12 cellular contexts compared by ENCODE assay signal in the genomic region with DNA sequence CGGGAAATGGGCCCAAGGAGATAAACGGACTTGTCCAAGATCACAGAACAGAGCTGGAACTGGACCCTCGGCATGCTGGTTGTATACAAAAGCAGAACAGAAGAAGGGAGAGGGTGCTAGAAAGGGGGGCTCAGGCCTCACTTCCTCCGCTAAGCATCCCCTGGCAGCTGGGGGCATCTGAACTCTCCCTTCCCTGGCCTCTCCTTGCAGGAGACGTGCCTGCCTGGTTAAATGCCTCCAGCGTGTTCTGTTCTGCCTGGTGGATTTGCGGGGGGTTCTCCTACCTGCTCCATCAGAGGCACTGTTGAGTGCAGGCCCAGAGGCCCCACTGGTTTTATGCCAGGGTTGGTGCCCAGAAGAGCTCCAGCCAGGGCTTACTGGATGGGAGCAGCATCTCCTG.
DNase-seq lines count a peak whose midpoint lies in the region; ATAC-seq and TF ChIP-seq lines count a peak whose summit lies in the region.
"Had no signal": no experiment of that assay in that cellular context is flagged by ENCODE, and none has a peak within 500 bp of the region (broad histone marks: within the 10 kb centered on the region; RNA-seq: fewer than 3 reads in every experiment).

No MANE protein-coding gene starts in this region.

- H3K27me3 ChIP-seq in H7 (ENCODE audit: control insufficient read depth, insufficient read depth, low read length) (peaks cover 8% of the 10 kb centered on the region), spleen (replicated peaks in 1 of 7) (no peaks in the 10 kb centered on the region)

- in situ Hi-C loops in KBM-7 (cut with MboI; ENCODE audit: low pct_unique_long_range_greater_than_20kb, low sequenced_read_pairs) = loop anchor here (25.0 kb wide), 1 partner anchor 386 kb away; no protein-coding TSS in a partner anchor

- peak overlapping the region; percentile 98 for H3K27ac Mint-ChIP-seq in chondrocyte (ENCODE audit: unreplicated experiment)
- no peak overlapping the region for H3K27ac Mint-ChIP-seq in memory B cell

- ATAC-seq in memory B cell (ENCODE audit: low read depth) = no peak
- ATAC-seq: K562, left colon had no signal

- 82 to 96% (median 91%) methylated on average over 6 to 7 of the region's 7 CpGs for WGBS in spleen, 5 donors

- H3K4me3 Mint-ChIP-seq in chondrocyte (ENCODE audit: unreplicated experiment) (peak overlapping the region; percentile 19), memory B cell (peak overlapping the region; percentile 29)

- H3K9me3 ChIP-seq in spleen = no peaks in the 10 kb centered on the region

- H3K4me3 ChIP-seq in H7 (ENCODE audit: insufficient read depth, low read depth, low read length) = no peak overlapping the region
- no peak overlapping the region for H3K4me3 ChIP-seq in spleen
- H3K4me3 ChIP-seq: K562 had no signal

- intact Hi-C loops in spleen (cut with DNase I; ENCODE audit: low total_unique reads) = loop anchor here (10.0 kb wide), 1 partner anchor 117 kb away; no protein-coding TSS in a partner anchor

- H3K27ac ChIP-seq in spleen = peak overlapping the region in 7 of 8 donors; percentile 23 to 78 (median 65)

- H3K36me3 ChIP-seq in H7 (replicated peaks; ENCODE audit: control insufficient read depth, insufficient read depth, low read length) (no peaks in the 10 kb centered on the region), spleen (no peaks in the 10 kb centered on the region)

- H3K36me3 Mint-ChIP-seq in chondrocyte (ENCODE audit: low read depth) (no peaks in the 10 kb centered on the region), memory B cell (peaks cover 3% of the 10 kb centered on the region)

- H3K27me3 Mint-ChIP-seq in chondrocyte (ENCODE audit: low read depth) (no peaks in the 10 kb centered on the region), memory B cell (peaks cover 1% of the 10 kb centered on the region)

- H3K4me1 ChIP-seq in spleen = peaks cover 21 to 73% (median 49%) of the 10 kb centered on the region in 6 donors

- TF ChIP-seq CTCF in chondrocyte (IDR thresholded peaks at IDR 0.05) (no peak), spleen (IDR thresholded peaks at IDR 0.05 in 8 of 11, conservative IDR thresholded peaks at IDR 0.05 in 3 of 11) (no peak)

- peaks cover 60% of the 10 kb centered on the region for H3K4me1 Mint-ChIP-seq in chondrocyte (ENCODE audit: low read depth)
- H3K4me1 Mint-ChIP-seq in memory B cell = peaks cover 22% of the 10 kb centered on the region

- DNase-seq in H7 = peak; percentile 49
- no peak for DNase-seq in chondrocyte (ENCODE audit: low spot score)
- no peak for DNase-seq in memory B cell (ENCODE audit: low spot score in 2 of 2)
- DNase-seq in spleen = no peak
- DNase-seq in SIG-M5 (lab: John Stamatoyannopoulos, UW) = no peak
- no peak for DNase-seq in CD1c-positive myeloid dendritic cell (ENCODE audit: extremely low spot score)
- DNase-seq in cortex of kidney (lab: John Stamatoyannopoulos, UW) = no peak
- no peak for DNase-seq in KBM-7
- DNase-seq: left colon; NCI-H2029; stimulated activated CD4-positive, alpha-beta T cell treated with anti-CD3 and anti-CD28 coated beads, Interleukin-12 subunit alpha, Interleukin-12 subunit beta, amount 100 ng/mL, for 4 hours had no signal

- peaks cover 11% of the 10 kb centered on the region for H3K9me3 Mint-ChIP-seq in chondrocyte (ENCODE audit: low read depth)
- no peaks in the 10 kb centered on the region for H3K9me3 Mint-ChIP-seq in memory B cell

- TF ChIP-seq POLR2A in spleen (IDR thresholded peaks at IDR 0.05) = no peak
